8 cellular contexts compared by ENCODE assay signal in the genomic region with DNA sequence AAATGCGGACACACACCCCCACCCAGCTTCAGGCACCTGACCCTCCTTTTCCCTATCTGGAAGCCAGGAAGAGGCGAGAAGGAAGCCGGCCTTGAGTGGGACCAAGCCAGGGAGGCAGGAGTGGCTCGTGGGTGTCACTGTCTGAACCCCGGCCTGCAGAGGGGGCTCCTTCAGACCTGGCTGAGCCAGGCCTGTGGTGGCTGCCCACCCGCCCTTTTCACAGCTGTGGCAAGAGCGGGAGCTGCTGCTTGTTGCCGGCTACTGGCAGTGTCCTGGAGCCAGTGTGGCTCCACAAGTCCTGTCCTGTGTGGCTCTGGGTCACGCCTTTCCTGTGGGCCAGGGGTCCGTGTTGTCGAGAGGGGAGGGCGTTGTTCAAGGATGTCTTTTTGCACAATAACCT. TPM values are rescaled to one million over a fixed set of nuclear protein-coding genes. Genes with fewer than 3 reads are reported as not detected.
DNase-seq lines count a peak whose midpoint lies in the region; ATAC-seq and TF ChIP-seq lines count a peak whose summit lies in the region.

No MANE protein-coding gene starts in this region.

- no peaks in the 10 kb centered on the region for H3K9me2 ChIP-seq in DOHH2 (replicated peaks; ENCODE audit: control insufficient read depth, low read length)

- DNase-seq in RWPE1 (ENCODE audit: low spot score) (no peak), trophoblast cell (no peak), NOMO-1 treated with dmso at 0.1 percent for 144 hours (lab: John Stamatoyannopoulos, UW; ENCODE audit: unreplicated experiment) (no peak), kidney tubule cell (ENCODE audit: low spot score) (no peak)

- H3K27ac ChIP-seq in DOHH2 (ENCODE audit: low read depth, low read length) = peak overlapping the region; percentile 60
- H3K27ac ChIP-seq in RWPE1 = peak overlapping the region; percentile 85
- peak overlapping the region; percentile 79 to 90 for H3K27ac ChIP-seq in esophagus (ENCODE audit: low read depth in 2 of 2, low read length in 1 of 2)
- H3K27ac ChIP-seq in trophoblast cell (ENCODE audit: low read depth, low read length) = no peak overlapping the region

- ATAC-seq in HG02571 (IDR thresholded peaks at IDR 0.05; ENCODE audit: unreplicated experiment) = no peak
- no peak for ATAC-seq in GM21786 (IDR thresholded peaks at IDR 0.05; ENCODE audit: unreplicated experiment)

- H4K8ac ChIP-seq in trophoblast cell (ENCODE audit: low read depth, low read length) = no peak overlapping the region

- no peak overlapping the region for H2BK120ac ChIP-seq in trophoblast cell (ENCODE audit: insufficient read depth, low read length, poor library complexity)

- peak overlapping the region; percentile 92 for H2AK5ac ChIP-seq in trophoblast cell (ENCODE audit: low read length)

- H4K91ac ChIP-seq in trophoblast cell (ENCODE audit: low read depth, low read length) = no peak overlapping the region

- 51 to 55% methylated on average over 12 of the region's 12 CpGs for WGBS in esophagus, 2 donors
- WGBS in trophoblast cell (ENCODE audit: extremely low coverage, insufficient coverage, insufficient read length) = no CpG with 5 or more reads among the region's 12 CpGs

- peaks cover 25% of the 10 kb centered on the region; the same call in 1 of the 2 replicates for H4K20me1 ChIP-seq in DOHH2 (ENCODE audit: control insufficient read depth, insufficient read depth, low read depth, low read length)

- peak overlapping the region; percentile 78 for H3K4me3 ChIP-seq in DOHH2 (ENCODE audit: low read length)
- H3K4me3 ChIP-seq in esophagus (ENCODE audit: low read depth in 1 of 2, low read length in 2 of 2) = peak overlapping the region; percentile 80 to 83
- no peak overlapping the region for H3K4me3 ChIP-seq in trophoblast cell (ENCODE audit: low read depth, low read length)

- peak overlapping the region; percentile 88 for H3K4ac ChIP-seq in trophoblast cell (ENCODE audit: low read depth, low read length)

- TF ChIP-seq CTCF in DOHH2 (IDR thresholded peaks at IDR 0.05; ENCODE audit: low read depth, low read length, poor library complexity, severe bottlenecking) = peak; percentile 17
- no peak for TF ChIP-seq CTCF in RWPE1 (conservative IDR thresholded peaks at IDR 0.05; ENCODE audit: low read depth)

- peak overlapping the region; percentile 20 for H4K12ac ChIP-seq in trophoblast cell (ENCODE audit: low read depth, low read length)

- H2AFZ ChIP-seq in trophoblast cell (ENCODE audit: insufficient read depth, low read length, poor library complexity) = peak overlapping the region; percentile 51

- H3K23ac ChIP-seq in trophoblast cell (ENCODE audit: low read length) = no peak overlapping the region

- no peak overlapping the region for H2BK12ac ChIP-seq in trophoblast cell (ENCODE audit: low read length)

- H3K9ac ChIP-seq in trophoblast cell (ENCODE audit: low read length) = no peak overlapping the region

- H3K9me3 ChIP-seq in DOHH2 (ENCODE audit: control insufficient read depth, insufficient read depth, low read length) (no peaks in the 10 kb centered on the region), esophagus (ENCODE audit: control insufficient read depth in 2 of 2, insufficient read depth in 1 of 2, low read depth in 1 of 2, low read length in 1 of 2) (no peaks in the 10 kb centered on the region), trophoblast cell (ENCODE audit: insufficient read depth, low read depth, low read length) (no peaks in the 10 kb centered on the region)

- H3K79me2 ChIP-seq in DOHH2 (ENCODE audit: control insufficient read depth, low read length) = peaks cover 60% of the 10 kb centered on the region
- peaks cover 12% of the 10 kb centered on the region for H3K79me2 ChIP-seq in trophoblast cell (ENCODE audit: control insufficient read depth, insufficient read depth, low read length, poor library complexity)

- H3K4me2 ChIP-seq in DOHH2 (ENCODE audit: low read length) = peak overlapping the region; percentile 97
- peak overlapping the region; percentile 92 for H3K4me2 ChIP-seq in trophoblast cell (ENCODE audit: low read length)

- POLR2A ChIA-PET in RWPE1 (lab: Yijun Ruan, JAX; ENCODE audit: low non-redundant PET) = no interaction called here

- H3K4me1 ChIP-seq in DOHH2 (ENCODE audit: control insufficient read depth, low read length) (peaks cover 67% of the 10 kb centered on the region), esophagus (ENCODE audit: control insufficient read depth in 2 of 2, insufficient read depth in 2 of 2, low read length in 1 of 2) (peaks cover 7 to 33% of the 10 kb centered on the region in 2 donors), trophoblast cell (ENCODE audit: control insufficient read depth in 1 of 2, insufficient read depth in 2 of 2, low read length in 2 of 2) (peaks cover 9% of the 10 kb centered on the region in 2 experiments)

- peaks cover 14% of the 10 kb centered on the region for H3K79me1 ChIP-seq in trophoblast cell (ENCODE audit: low read length)

- H2BK5ac ChIP-seq in trophoblast cell (ENCODE audit: low read depth, low read length, poor library complexity) = no peak overlapping the region

- H3K27me3 ChIP-seq in DOHH2 (ENCODE audit: control insufficient read depth, low read length) (peaks cover 5% of the 10 kb centered on the region), esophagus (ENCODE audit: control insufficient read depth in 1 of 2, insufficient read depth in 2 of 2, low read length in 2 of 2) (no peaks in the 10 kb centered on the region), trophoblast cell (ENCODE audit: insufficient read depth, low read length) (no peaks in the 10 kb centered on the region)

- H3K14ac ChIP-seq in trophoblast cell (ENCODE audit: low read length) = peak overlapping the region; percentile 55

- H3K36me3 ChIP-seq in DOHH2 (ENCODE audit: control insufficient read depth, low read length) = peaks cover 49% of the 10 kb centered on the region
- peaks cover 0 to 11% of the 10 kb centered on the region in 2 donors for H3K36me3 ChIP-seq in esophagus (ENCODE audit: control insufficient read depth in 2 of 2, insufficient read depth in 2 of 2, low read length in 1 of 2)
- no peaks in the 10 kb centered on the region for H3K36me3 ChIP-seq in trophoblast cell (ENCODE audit: control insufficient read depth in 1 of 2, insufficient read depth in 2 of 2, low read length in 2 of 2)

- peaks cover 8% of the 10 kb centered on the region for H3F3A ChIP-seq in DOHH2 (ENCODE audit: control insufficient read depth, insufficient read depth)

- H3K18ac ChIP-seq in trophoblast cell (ENCODE audit: low read length) = peak overlapping the region; percentile 80

- CTCF ChIA-PET in RWPE1 (lab: Yijun Ruan, JAX) = interaction anchor here (0.6 kb wide), 1 partner anchor 306 kb away, joined by 3 read pairs; no protein-coding TSS in a partner anchor

RNA-seq across cellular contexts. Expression of gene PFKL, which starts 1.2 kb away (rescaled TPM):
- 10 to 100 TPM; 85.7 to 96.4 TPM for polyA plus RNA-seq in esophagus
- 82.7 and 83.7 TPM in 2 replicates for polyA plus RNA-seq in trophoblast cell (2013)

RNA-seq across cellular contexts. Expression of gene AIRE, which starts 15.4 kb away (rescaled TPM):
- under 1 TPM; 0.01 to 0.06 TPM for polyA plus RNA-seq in esophagus
- 0.18 and 0.21 TPM in 2 replicates for polyA plus RNA-seq in trophoblast cell (2013)

RNA-seq across cellular contexts. Expression of gene CFAP410, which starts 38.1 kb away (rescaled TPM):
- 10 to 100 TPM; 13.9 to 19.1 TPM for polyA plus RNA-seq in esophagus
- polyA plus RNA-seq in trophoblast cell (2013) = 8.3 and 10.1 TPM in 2 replicates

RNA-seq across cellular contexts. Expression of gene DNMT3L, which starts 39.4 kb away (rescaled TPM):
- not detected for polyA plus RNA-seq in esophagus
- polyA plus RNA-seq in trophoblast cell (2013) = 0.42 and 0.48 TPM in 2 replicates

RNA-seq across cellular contexts. Expression of gene TRPM2, which starts 52.3 kb away (rescaled TPM):
- 1 to 10 TPM; 1.2 to 1.7 TPM for polyA plus RNA-seq in esophagus
- polyA plus RNA-seq in trophoblast cell (2013) = 0.01 and 0.03 TPM in 2 replicates
